In genomic region chr15:40803688-40804087, GRCh38 we compare ENCODE assay signal across 19 cellular contexts. TPM values are rescaled to one million over a fixed set of nuclear protein-coding genes. Genes with fewer than 3 reads are reported as not detected.
DNase-seq lines count a peak whose midpoint lies in the region; ATAC-seq, FAIRE-seq and TF ChIP-seq lines count a peak whose summit lies in the region.
"Had no signal": no experiment of that assay in that cellular context is flagged by ENCODE, and none has a peak within 500 bp of the region (broad histone marks: within the 10 kb centered on the region; RNA-seq: fewer than 3 reads in every experiment).

No MANE protein-coding gene starts in this region.

- no peak for FAIRE-seq in K562 (lab: Jason Lieb, UNC)
- FAIRE-seq: GM12891 had no signal

- no peak for TF ChIP-seq EP300 in K562 (IDR thresholded peaks at IDR 0.05; ENCODE audit: low read length)

- CTCF ChIA-PET in CD8-positive, alpha-beta T cell (lab: Charles Lee) = interaction anchor here (1.0 kb wide), 1 partner anchor 19 kb away, joined by 3 read pairs; no protein-coding TSS in a partner anchor
- CTCF ChIA-PET in K562 (lab: Yijun Ruan, JAX; ENCODE audit: low intra/inter-chr PET ratio) = no interaction called here

- no peak for DNase-seq in CD8-positive, alpha-beta T cell
- DNase-seq in HFFc6 (no peak), K562 (ENCODE audit: extremely low read depth in 1 of 4, low spot score in 3 of 4) (peak in 1 of 4 experiments; percentile 33), mucosa of descending colon (peak in 2 of 3 donors; percentile 14 to 15), RPMI8226 (no peak), hypothalamus (lab: John Stamatoyannopoulos, UW) (no peak)
- DNase-seq in central memory CD4-positive, alpha-beta T cell = no peak
- DNase-seq: ACHN; CD8-positive, alpha-beta memory T cell; IMR-90; NCI-H146; NCI-H2081 treated with DMSO at 0.1 percent for 48 hours; NCI-H524; T-cell had no signal

- H3K36me3 ChIP-seq in CD8-positive, alpha-beta T cell (ENCODE audit: insufficient read depth, low read length) = peaks cover 4% of the 10 kb centered on the region
- H3K36me3 ChIP-seq in K562 (ENCODE audit: control insufficient read depth, insufficient read depth, low read length) (peaks cover 15% of the 10 kb centered on the region; the same call in 2 of the 3 replicates), mucosa of descending colon (ENCODE audit: low read depth) (no peaks in the 10 kb centered on the region)

- BruUV-seq in K562 (replicated peaks; lab: Mats Ljungman, UMichigan) = no TSS peak

- H3K27ac ChIP-seq in CD8-positive, alpha-beta T cell (ENCODE audit: low read depth, low read length) = no peak overlapping the region
- H3K27ac ChIP-seq in K562 (ENCODE audit: extremely low read depth, low read depth, low read length) = no peak overlapping the region

- TF ChIP-seq POLR2A in K562 (conservative IDR thresholded peaks at IDR 0.05) = no peak

- H3K9me1 ChIP-seq in K562 (ENCODE audit: control insufficient read depth, insufficient read depth, low read length) = peaks cover 3% of the 10 kb centered on the region

- in situ Hi-C loops in K562 (cut with MboI) = no loop called here

- H3K9ac ChIP-seq in K562 (ENCODE audit: insufficient read depth in 1 of 2, low read depth in 2 of 2, low read length in 2 of 2) = no peak overlapping the region

- H3K27ac Mint-ChIP-seq in CD8-positive, alpha-beta T cell = peak overlapping the region; percentile 16
- no peak overlapping the region for H3K27ac Mint-ChIP-seq in HFFc6
- H3K27ac Mint-ChIP-seq: B cell, T-cell had no signal

- peaks cover 36% of the 10 kb centered on the region for H3K4me1 Mint-ChIP-seq in CD8-positive, alpha-beta T cell (ENCODE audit: low read depth)
- peaks cover 29% of the 10 kb centered on the region for H3K4me1 Mint-ChIP-seq in HFFc6 (ENCODE audit: low read depth)

- no peak overlapping the region for H3K4me2 ChIP-seq in K562 (ENCODE audit: insufficient read depth, low read length)

- intact Hi-C loops in CD8-positive, alpha-beta T cell (cut with DNase I, micrococcal nuclease) = no loop called here
- intact Hi-C loops in K562 (cut with micrococcal nuclease) = no loop called here
- intact Hi-C loops in mucosa of descending colon (cut with DNase I, micrococcal nuclease) = no loop called here

- 100% methylated on average over 1 of the region's 1 CpG for WGBS in K562 (ENCODE audit: insufficient coverage, low coverage, missing lambda C conversion rate)

- H3K4me3 Mint-ChIP-seq in CD8-positive, alpha-beta T cell = no peak overlapping the region
- no peak overlapping the region for H3K4me3 Mint-ChIP-seq in HFFc6
- H3K4me3 Mint-ChIP-seq: B cell, T-cell had no signal

- no peak for TF ChIP-seq CTCF in CD8-positive, alpha-beta T cell (IDR thresholded peaks at IDR 0.05)
- TF ChIP-seq CTCF in HFFc6 (IDR thresholded peaks at IDR 0.05) (peak; percentile 24; the same call in 1 of the 2 replicates), K562 (IDR thresholded peaks at IDR 0.05 in 2 of 3, conservative IDR thresholded peaks at IDR 0.05 in 1 of 3; ENCODE audit: insufficient read depth in 2 of 3, low read depth in 1 of 3, low read length in 3 of 3) (peak in 2 of 3 experiments; percentile 4 to 27; a peak in 1 of 6 replicates), mucosa of descending colon (IDR thresholded peaks at IDR 0.05) (no peak)

- no peak for ATAC-seq in CD8-positive, alpha-beta T cell
- ATAC-seq in K562 (no peak), mucosa of descending colon (no peak), HG02870 (IDR thresholded peaks at IDR 0.05; ENCODE audit: unreplicated experiment) (no peak)
- ATAC-seq: T-cell had no signal

- H3K27me3 ChIP-seq in CD8-positive, alpha-beta T cell (ENCODE audit: insufficient read depth, low read length) = no peaks in the 10 kb centered on the region
- H3K27me3 ChIP-seq in K562 (ENCODE audit: control insufficient read depth in 2 of 2, insufficient read depth in 2 of 2, low read length in 2 of 2) = no peaks in the 10 kb centered on the region

- H2AFZ ChIP-seq in K562 (ENCODE audit: low read depth, low read length) = no peak overlapping the region

- H3K4me3 ChIP-seq in CD8-positive, alpha-beta T cell (ENCODE audit: low read depth, low read length) = no peak overlapping the region
- H3K4me3 ChIP-seq in K562 = no peak overlapping the region
- H3K4me3 ChIP-seq in mucosa of descending colon = no peak overlapping the region

- H3K9me3 ChIP-seq in CD8-positive, alpha-beta T cell (ENCODE audit: low read length) = no peaks in the 10 kb centered on the region
- H3K9me3 ChIP-seq in K562 (replicated peaks; ENCODE audit: control insufficient read depth, insufficient read depth, low read depth, low read length) (no peaks in the 10 kb centered on the region; the same call in 1 of the 2 replicates), mucosa of descending colon (no peaks in the 10 kb centered on the region)

- peaks cover 35% of the 10 kb centered on the region for H3K36me3 Mint-ChIP-seq in CD8-positive, alpha-beta T cell
- H3K36me3 Mint-ChIP-seq in HFFc6 (ENCODE audit: low read depth) = peaks cover 13% of the 10 kb centered on the region

- H3K4me1 ChIP-seq in CD8-positive, alpha-beta T cell (ENCODE audit: insufficient read depth, low read length) = peaks cover 14% of the 10 kb centered on the region
- peaks cover 12 to 13% of the 10 kb centered on the region in 2 experiments; a peak in 4 of 5 replicates for H3K4me1 ChIP-seq in K562 (replicated peaks in 1 of 2; ENCODE audit: control insufficient read depth in 2 of 2, insufficient read depth in 2 of 2, low read length in 2 of 2)
- peaks cover 21% of the 10 kb centered on the region for H3K4me1 ChIP-seq in mucosa of descending colon (ENCODE audit: low read depth)

- H3K9me3 Mint-ChIP-seq in CD8-positive, alpha-beta T cell = no peaks in the 10 kb centered on the region
- H3K9me3 Mint-ChIP-seq in HFFc6 = no peaks in the 10 kb centered on the region
- H3K9me3 Mint-ChIP-seq: CD8-positive, alpha-beta memory T cell; T-cell had no signal

- peaks cover 19% of the 10 kb centered on the region for H3K79me2 ChIP-seq in K562 (ENCODE audit: control insufficient read depth, insufficient read depth, low read length)

- POLR2A ChIA-PET in CD8-positive, alpha-beta T cell (lab: Charles Lee) = interaction anchor here (0.7 kb wide), 1 partner anchor 109 kb away, joined by 3 read pairs; no protein-coding TSS in a partner anchor
- POLR2A ChIA-PET in K562 (lab: Yijun Ruan, JAX) = interaction anchor here (0.5 to 0.7 kb wide), 2 partner anchors 57 to 172 kb away, joined by 3 read pairs; no protein-coding TSS in a partner anchor

- H3K27me3 Mint-ChIP-seq in CD8-positive, alpha-beta T cell (ENCODE audit: low read depth) = no peaks in the 10 kb centered on the region
- no peaks in the 10 kb centered on the region; the same call in 1 of the 2 replicates for H3K27me3 Mint-ChIP-seq in HFFc6 (ENCODE audit: insufficient read depth)
- H3K27me3 Mint-ChIP-seq: B cell; CD8-positive, alpha-beta memory T cell; T-cell had no signal

- no peak for TF ChIP-seq RAD21 in K562 (CRISPR knock-in tag; conservative IDR thresholded peaks at IDR 0.05 in 1 of 2, IDR thresholded peaks at IDR 0.05 in 1 of 2)

- H4K20me1 ChIP-seq in K562 (replicated peaks; ENCODE audit: control insufficient read depth, insufficient read depth, low read length) = no peaks in the 10 kb centered on the region

RNA-seq across cellular contexts. Expression of gene ZFYVE19, which starts 3.2 kb away (rescaled TPM):
- 10 to 100 TPM in 1 of 2 experiments, 1 to 10 TPM in 1; 9.6 to 11.0 TPM for total RNA-seq in CD8-positive, alpha-beta T cell
- total RNA-seq in HFFc6 (2021; fragmentation: NEBNext Ultra II Directional; extraction: Animal tissue kit (Norgen Biotek cat#: 25700)) = 10 to 100 TPM; 10.7 to 13.5 (median 12.1) TPM
- 53.9 and 97.1 TPM in 2 replicates for total RNA-seq in K562 (2011; cell fraction: chromatin; rRNA removed; ENCODE audit: low replicate concordance)
- total RNA-seq in K562 (2011; cell fraction: nucleolus; rRNA removed) = 55.0 and 62.4 TPM in 2 replicates
- total RNA-seq in K562 (2011; cell fraction: nucleoplasm; rRNA removed) = 34.8 and 43.8 TPM in 2 replicates
- total RNA-seq in K562 (2014; rRNA removed) = 13.1 and 20.8 TPM in 2 replicates
- total RNA-seq in K562 (2014; rRNA removed; fragmentation: Illumina TruSeq; extraction: Trizol) = 7.9 and 13.1 TPM in 2 replicates
- total RNA-seq in K562 (2015; rRNA removed; fragmentation: Illumina TruSeq; extraction: Trizol) = 20.7 and 22.5 TPM in 2 replicates
- total RNA-seq in K562 (2021) = 18.2 and 19.9 TPM in 2 replicates
- 27.1 and 35.2 TPM in 2 replicates for polyA plus RNA-seq in K562 (2011; rRNA removed)
- 38.7 and 39.7 TPM in 2 replicates for polyA plus RNA-seq in K562 (2011; cell fraction: cytosol; rRNA removed)
- 105 TPM in 2 replicates for polyA plus RNA-seq in K562 (2011; cell fraction: nucleus; rRNA removed)
- polyA plus RNA-seq in K562 (2012) = 23.5 and 35.7 TPM in 2 replicates
- 30.0 and 36.8 TPM in 2 replicates for polyA plus RNA-seq in K562 (2014; fragmentation: Illumina TruSeq; extraction: Trizol)
- polyA plus RNA-seq in K562 (2014; fragmentation: Nextera tagmentation; extraction: Ambion mirVana) = 1 to 10 TPM; 1.5 to 3.6 TPM
- polyA plus RNA-seq in K562 (2014; rRNA removed) = 23.4 and 23.5 TPM in 2 replicates
- 22.6 and 25.2 TPM in 2 replicates for polyA minus RNA-seq in K562 (2011; rRNA and poly(A)+ RNA removed)
- 11.4 and 13.7 TPM in 2 replicates for polyA minus RNA-seq in K562 (2011; cell fraction: cytosol; rRNA and poly(A)+ RNA removed)
- polyA minus RNA-seq in K562 (2011; cell fraction: nucleus; rRNA and poly(A)+ RNA removed) = 22.2 and 27.5 TPM in 2 replicates
- total RNA-seq in mucosa of descending colon = 10 to 100 TPM; 22.2 to 37.5 (median 36.5) TPM

RNA-seq across cellular contexts. Expression of gene DNAJC17, which starts 3.6 kb away (rescaled TPM):
- 10 to 100 TPM; 11.2 to 11.9 TPM for total RNA-seq in CD8-positive, alpha-beta T cell
- total RNA-seq in HFFc6 (2021; fragmentation: NEBNext Ultra II Directional; extraction: Animal tissue kit (Norgen Biotek cat#: 25700)) = 10 to 100 TPM; 25.9 to 39.9 (median 29.6) TPM
- total RNA-seq in K562 (2011; cell fraction: chromatin; rRNA removed; ENCODE audit: low replicate concordance) = 52.2 and 75.8 TPM in 2 replicates
- 35.9 and 41.6 TPM in 2 replicates for total RNA-seq in K562 (2011; cell fraction: nucleolus; rRNA removed)
- total RNA-seq in K562 (2011; cell fraction: nucleoplasm; rRNA removed) = 34.0 and 47.2 TPM in 2 replicates
- total RNA-seq in K562 (2014; rRNA removed) (57.9 and 60.3 TPM in 2 replicates), K562 (2014; rRNA removed; fragmentation: Illumina TruSeq; extraction: Trizol) (39.5 and 44.2 TPM in 2 replicates), K562 (2015; rRNA removed; fragmentation: Illumina TruSeq; extraction: Trizol) (58.4 and 61.5 TPM in 2 replicates), K562 (2021) (31.2 and 41.0 TPM in 2 replicates), mucosa of descending colon (10 to 100 TPM; 29.6 to 47.6 (median 36.5) TPM)
- polyA plus RNA-seq in K562 (2011; rRNA removed) (33.8 and 37.9 TPM in 2 replicates), K562 (2014; fragmentation: Illumina TruSeq; extraction: Trizol) (51.3 and 68.6 TPM in 2 replicates), K562 (2014; fragmentation: Nextera tagmentation; extraction: Ambion mirVana) (1 to 10 TPM; 2.4 to 9.1 TPM), K562 (2014; rRNA removed) (66.6 and 79.4 TPM in 2 replicates)
- 38.9 and 62.7 TPM in 2 replicates for polyA plus RNA-seq in K562 (2011; cell fraction: cytosol; rRNA removed)
- 54.0 and 67.1 TPM in 2 replicates for polyA plus RNA-seq in K562 (2011; cell fraction: nucleus; rRNA removed)
- polyA plus RNA-seq in K562 (2012) = 31.6 and 35.7 TPM in 2 replicates
- 24.9 and 30.8 TPM in 2 replicates for polyA minus RNA-seq in K562 (2011; rRNA and poly(A)+ RNA removed)
- polyA minus RNA-seq in K562 (2011; cell fraction: cytosol; rRNA and poly(A)+ RNA removed) = 16.6 and 22.6 TPM in 2 replicates
- polyA minus RNA-seq in K562 (2011; cell fraction: nucleus; rRNA and poly(A)+ RNA removed) = 9.8 and 36.0 TPM in 2 replicates

RNA-seq across cellular contexts. Expression of gene PPP1R14D, which starts 24.8 kb away (rescaled TPM):
- total RNA-seq in CD8-positive, alpha-beta T cell = not detected
- total RNA-seq in HFFc6 (2021; fragmentation: NEBNext Ultra II Directional; extraction: Animal tissue kit (Norgen Biotek cat#: 25700)) = not detected
- total RNA-seq in K562 (2011; cell fraction: chromatin; rRNA removed; ENCODE audit: low replicate concordance) = not detected in 2 replicates
- 0.66 and 0.67 TPM in 2 replicates for total RNA-seq in K562 (2011; cell fraction: nucleolus; rRNA removed)
- total RNA-seq in K562 (2011; cell fraction: nucleoplasm; rRNA removed) = not detected in 2 replicates
- total RNA-seq in K562 (2014; rRNA removed) (not detected in 2 replicates), K562 (2014; rRNA removed; fragmentation: Illumina TruSeq; extraction: Trizol) (not detected in 2 replicates), K562 (2015; rRNA removed; fragmentation: Illumina TruSeq; extraction: Trizol) (not detected in 2 replicates), K562 (2021) (not detected in 2 replicates), mucosa of descending colon (100 to 1,000 TPM in 2 of 3 donors, 10 to 100 TPM in 1; 57.5 to 186 (median 154) TPM)
- polyA plus RNA-seq in K562 (2011; rRNA removed) (0.11 TPM in 1 of 2 replicates, not detected in the other), K562 (2014; fragmentation: Illumina TruSeq; extraction: Trizol) (not detected in 2 replicates), K562 (2014; fragmentation: Nextera tagmentation; extraction: Ambion mirVana) (under 1 TPM; 0.11 to 0.18 TPM), K562 (2014; rRNA removed) (not detected in 2 replicates)
- 0.09 and 0.18 TPM in 2 replicates for polyA plus RNA-seq in K562 (2011; cell fraction: cytosol; rRNA removed)
- polyA plus RNA-seq in K562 (2011; cell fraction: nucleus; rRNA removed) = 0.17 TPM in 1 of 2 replicates, not detected in the other
- 0.14 TPM in 1 of 2 replicates, not detected in the other for polyA plus RNA-seq in K562 (2012)
- not detected in 2 replicates for polyA minus RNA-seq in K562 (2011; rRNA and poly(A)+ RNA removed)
- not detected in 2 replicates for polyA minus RNA-seq in K562 (2011; cell fraction: cytosol; rRNA and poly(A)+ RNA removed)
- not detected in 2 replicates for polyA minus RNA-seq in K562 (2011; cell fraction: nucleus; rRNA and poly(A)+ RNA removed)
- total RNA-seq: B cell; CD8-positive, alpha-beta memory T cell; H4; IMR-90; LHCN-M2; T-cell had no signal
- polyA plus RNA-seq: CD8-positive, alpha-beta memory T cell; IMR-90 had no signal

RNA-seq across cellular contexts. Expression of gene C15orf62, which starts 33.9 kb away (rescaled TPM):
- 1 to 10 TPM; 1.0 to 1.1 TPM for total RNA-seq in CD8-positive, alpha-beta T cell
- under 1 TPM in 2 of 6 experiments, not detected in 4; 0.14 to 0.20 TPM for total RNA-seq in HFFc6 (2021; fragmentation: NEBNext Ultra II Directional; extraction: Animal tissue kit (Norgen Biotek cat#: 25700))
- total RNA-seq in K562 (2011; cell fraction: chromatin; rRNA removed; ENCODE audit: low replicate concordance) = 0.51 and 0.67 TPM in 2 replicates
- 0.39 and 0.50 TPM in 2 replicates for total RNA-seq in K562 (2011; cell fraction: nucleolus; rRNA removed)
- 0.22 TPM in 1 of 2 replicates, not detected in the other for total RNA-seq in K562 (2011; cell fraction: nucleoplasm; rRNA removed)
- total RNA-seq in K562 (2014; rRNA removed) (0.29 and 0.36 TPM in 2 replicates), K562 (2014; rRNA removed; fragmentation: Illumina TruSeq; extraction: Trizol) (0.22 and 0.29 TPM in 2 replicates), K562 (2015; rRNA removed; fragmentation: Illumina TruSeq; extraction: Trizol) (0.57 and 0.76 TPM in 2 replicates), K562 (2021) (0.40 and 0.45 TPM in 2 replicates), mucosa of descending colon (under 1 TPM; 0.32 to 0.63 (median 0.35) TPM)
- polyA plus RNA-seq in K562 (2011; rRNA removed) (0.08 and 0.20 TPM in 2 replicates), K562 (2014; fragmentation: Illumina TruSeq; extraction: Trizol) (0.28 and 0.31 TPM in 2 replicates), K562 (2014; fragmentation: Nextera tagmentation; extraction: Ambion mirVana) (under 1 TPM in 1 of 2 experiments, not detected in 1; 0.01 TPM), K562 (2014; rRNA removed) (0.17 and 0.32 TPM in 2 replicates)
- 0.12 and 0.15 TPM in 2 replicates for polyA plus RNA-seq in K562 (2011; cell fraction: cytosol; rRNA removed)
- 0.24 and 0.34 TPM in 2 replicates for polyA plus RNA-seq in K562 (2011; cell fraction: nucleus; rRNA removed)
- polyA plus RNA-seq in K562 (2012) = 1.0 and 2.9 TPM in 2 replicates
- polyA minus RNA-seq in K562 (2011; rRNA and poly(A)+ RNA removed) = 0.28 and 0.36 TPM in 2 replicates
- not detected in 2 replicates for polyA minus RNA-seq in K562 (2011; cell fraction: cytosol; rRNA and poly(A)+ RNA removed)
- 0.27 and 0.67 TPM in 2 replicates for polyA minus RNA-seq in K562 (2011; cell fraction: nucleus; rRNA and poly(A)+ RNA removed)
- total RNA-seq: IMR-90, LHCN-M2 had no signal
- polyA plus RNA-seq: IMR-90 had no signal

RNA-seq across cellular contexts. Expression of gene GCHFR, which starts 39.8 kb away (rescaled TPM):
- 10 to 100 TPM; 17.2 to 17.3 TPM for total RNA-seq in CD8-positive, alpha-beta T cell
- total RNA-seq in HFFc6 (2021; fragmentation: NEBNext Ultra II Directional; extraction: Animal tissue kit (Norgen Biotek cat#: 25700)) = 1 to 10 TPM; 1.6 to 3.1 (median 2.7) TPM
- total RNA-seq in K562 (2011; cell fraction: chromatin; rRNA removed; ENCODE audit: low replicate concordance) = 5.8 and 10.5 TPM in 2 replicates
- total RNA-seq in K562 (2011; cell fraction: nucleolus; rRNA removed) = 15.2 and 19.6 TPM in 2 replicates
- total RNA-seq in K562 (2011; cell fraction: nucleoplasm; rRNA removed) = 9.9 and 10.0 TPM in 2 replicates
- total RNA-seq in K562 (2014; rRNA removed) (81.2 and 83.5 TPM in 2 replicates), K562 (2014; rRNA removed; fragmentation: Illumina TruSeq; extraction: Trizol) (5.3 and 8.7 TPM in 2 replicates), K562 (2015; rRNA removed; fragmentation: Illumina TruSeq; extraction: Trizol) (28.2 and 30.0 TPM in 2 replicates), K562 (2021) (31.9 and 37.3 TPM in 2 replicates), mucosa of descending colon (10 to 100 TPM; 12.0 to 25.5 (median 18.2) TPM)
- polyA plus RNA-seq in K562 (2011; rRNA removed) (20.8 and 33.6 TPM in 2 replicates), K562 (2014; fragmentation: Illumina TruSeq; extraction: Trizol) (16.0 and 25.7 TPM in 2 replicates), K562 (2014; fragmentation: Nextera tagmentation; extraction: Ambion mirVana) (10 to 100 TPM; 10.1 to 18.2 TPM), K562 (2014; rRNA removed) (55.2 and 75.1 TPM in 2 replicates)
- 73.6 and 108 TPM in 2 replicates for polyA plus RNA-seq in K562 (2011; cell fraction: cytosol; rRNA removed)
- polyA plus RNA-seq in K562 (2011; cell fraction: nucleus; rRNA removed) = 19.7 and 25.2 TPM in 2 replicates
- polyA plus RNA-seq in K562 (2012) = 27.0 and 47.9 TPM in 2 replicates
- 4.2 and 5.4 TPM in 2 replicates for polyA minus RNA-seq in K562 (2011; rRNA and poly(A)+ RNA removed)
- 9.0 and 17.8 TPM in 2 replicates for polyA minus RNA-seq in K562 (2011; cell fraction: cytosol; rRNA and poly(A)+ RNA removed)
- polyA minus RNA-seq in K562 (2011; cell fraction: nucleus; rRNA and poly(A)+ RNA removed) = 11.4 and 17.0 TPM in 2 replicates

Comparison
In these comparisons a context has a peak if more than half of its experiments do, and no peak if none do; other contexts are left out.
1. DNase-seq: peak in mucosa of descending colon (2 of 3); none in CD8-positive, alpha-beta T cell (0 of 7), HFFc6 (single experiment), RPMI8226 (single experiment), hypothalamus (0 of 51) and central memory CD4-positive, alpha-beta T cell (single experiment).
2. CTCF ChIP-seq: peak in HFFc6 (single experiment) and K562 (2 of 3); none in CD8-positive, alpha-beta T cell (single experiment) and mucosa of descending colon (single experiment).
3. RNA of gene PPP1R14D, which starts 24.8 kb away (total RNA-seq): 57.5 to 186 TPM in mucosa of descending colon; not detected in CD8-positive, alpha-beta T cell, not detected in HFFc6 and 0.66 to 0.67 TPM in K562; every median in the first group is over 10 times any median in the second.